28 cellular contexts compared by ENCODE assay signal in the genomic region with DNA sequence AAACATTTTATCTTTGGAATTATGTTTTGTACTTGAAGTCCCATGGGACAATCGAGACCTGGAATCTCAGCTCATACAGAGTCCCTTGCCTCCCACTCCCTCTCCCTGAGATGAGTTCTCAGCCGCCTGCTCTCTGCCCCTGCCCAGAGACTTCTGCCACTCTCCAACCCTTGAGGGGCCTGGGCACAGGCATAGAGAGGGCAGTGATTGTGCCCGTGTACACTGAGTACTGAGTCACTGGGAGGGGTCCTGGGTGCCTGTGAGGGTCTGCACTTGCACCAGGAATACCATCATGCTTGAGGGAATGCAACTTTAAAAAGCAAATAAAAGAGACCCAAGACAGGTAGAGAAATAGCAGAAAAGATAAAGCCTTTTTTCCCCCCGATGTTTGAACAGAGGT.
"Had no signal": no experiment of that assay in that cellular context is flagged by ENCODE, and none has a peak within 500 bp of the region (broad histone marks: within the 10 kb centered on the region; RNA-seq: fewer than 3 reads in every experiment).

No MANE protein-coding gene starts in this region.

- H3K36me3 ChIP-seq: heart right ventricle, left lung, ovary, right atrium auricular region, right lobe of liver, suprapubic skin, thoracic aorta, tibial nerve, vagina had no signal

- H2AFZ ChIP-seq: hepatocyte had no signal

- H3K4me1 Mint-ChIP-seq: memory B cell; naive thymus-derived CD4-positive, alpha-beta T cell had no signal

- H3K27me3 ChIP-seq: heart right ventricle, hepatocyte, left lung, ovary, right atrium auricular region, right lobe of liver, suprapubic skin, tibial nerve, vagina had no signal

- H3K4me3 Mint-ChIP-seq: memory B cell; naive thymus-derived CD4-positive, alpha-beta T cell; natural killer cell treated with Interleukin-12 subunit alpha and Interleukin-12 subunit beta and Interleukin-15 and Interleukin-18, amount 100 ng/mL, for 72 hours; stimulated activated naive CD8-positive, alpha-beta T cell treated with anti-CD3 and anti-CD28 coated beads, Interleukin-15, Interleukin-2, amounts not matched to agents 100 ng/mL and 50 ng/mL, for 24 hours; type B pancreatic cell had no signal

- H3K4me2 ChIP-seq: hepatocyte, smooth muscle cell had no signal

- H3K36me3 Mint-ChIP-seq: memory B cell; naive thymus-derived CD4-positive, alpha-beta T cell; natural killer cell treated with Interleukin-12 subunit alpha and Interleukin-12 subunit beta and Interleukin-15 and Interleukin-18, amount 100 ng/mL, for 72 hours; type B pancreatic cell had no signal

- DNase-seq: heart right ventricle; islet precursor cell; kidney glomerular epithelial cell; left colon; left lung; midbrain; mucosa of descending colon; naive thymus-derived CD4-positive, alpha-beta T cell; ovary; right lobe of liver; stimulated activated CD4-positive, alpha-beta T cell treated with anti-CD3 and anti-CD28 coated beads, Interleukin-1b, Interleukin-23, amount 100 ng/mL, for 48 hours; stimulated activated CD4-positive, alpha-beta T cell treated with anti-CD3 and anti-CD28 coated beads, Interleukin-2, amount 100 ng/mL, for 48 hours; stimulated activated CD4-positive, alpha-beta T cell treated with anti-CD3 and anti-CD28 coated beads, Interleukin-4, amount 100 ng/mL, for 4 hours; stimulated activated CD8-positive, alpha-beta memory T cell treated with anti-CD3 and anti-CD28 coated beads, Interleukin-4, amount 100 ng/mL, for 48 hours; stimulated activated naive CD4-positive, alpha-beta T cell had no signal

- H3K79me2 ChIP-seq: hepatocyte had no signal

- H3K9me3 ChIP-seq: left lung, mucosa of descending colon, ovary, right atrium auricular region, right lobe of liver, suprapubic skin, thoracic aorta, tibial nerve, vagina had no signal

- H3K4me3 ChIP-seq: heart right ventricle, hepatocyte, left lung, lung, mucosa of descending colon, ovary, right atrium auricular region, right lobe of liver, smooth muscle cell, suprapubic skin, thoracic aorta, tibial nerve, vagina had no signal

- H3K4me1 ChIP-seq: heart right ventricle, left lung, right atrium auricular region, right lobe of liver, suprapubic skin, tibial nerve, vagina had no signal

- H3K27ac ChIP-seq: heart right ventricle, hepatocyte, left lung, ovary, right atrium auricular region, right lobe of liver, suprapubic skin, thoracic aorta, tibial nerve, vagina had no signal

- ATAC-seq: heart right ventricle; left colon; left lung; mucosa of descending colon; naive thymus-derived CD4-positive, alpha-beta T cell; natural killer cell treated with Interleukin-12 subunit alpha and Interleukin-12 subunit beta and Interleukin-15 and Interleukin-18, amount 100 ng/mL, for 72 hours; right lobe of liver had no signal

- H3K27ac Mint-ChIP-seq: memory B cell; naive thymus-derived CD4-positive, alpha-beta T cell; natural killer cell treated with Interleukin-12 subunit alpha and Interleukin-12 subunit beta and Interleukin-15 and Interleukin-18, amount 100 ng/mL, for 72 hours; progenitor cell of endocrine pancreas; stimulated activated naive CD8-positive, alpha-beta T cell treated with anti-CD3 and anti-CD28 coated beads, Interleukin-15, Interleukin-2, amounts not matched to agents 100 ng/mL and 50 ng/mL, for 24 hours; type B pancreatic cell had no signal

- H3K27me3 Mint-ChIP-seq: memory B cell; naive thymus-derived CD4-positive, alpha-beta T cell; natural killer cell treated with Interleukin-12 subunit alpha and Interleukin-12 subunit beta and Interleukin-15 and Interleukin-18, amount 100 ng/mL, for 72 hours; progenitor cell of endocrine pancreas; stimulated activated naive CD8-positive, alpha-beta T cell treated with anti-CD3 and anti-CD28 coated beads, Interleukin-15, Interleukin-2, amounts not matched to agents 100 ng/mL and 50 ng/mL, for 24 hours; type B pancreatic cell had no signal

- H3K9me3 Mint-ChIP-seq: memory B cell, type B pancreatic cell had no signal
